In the genomic region with DNA sequence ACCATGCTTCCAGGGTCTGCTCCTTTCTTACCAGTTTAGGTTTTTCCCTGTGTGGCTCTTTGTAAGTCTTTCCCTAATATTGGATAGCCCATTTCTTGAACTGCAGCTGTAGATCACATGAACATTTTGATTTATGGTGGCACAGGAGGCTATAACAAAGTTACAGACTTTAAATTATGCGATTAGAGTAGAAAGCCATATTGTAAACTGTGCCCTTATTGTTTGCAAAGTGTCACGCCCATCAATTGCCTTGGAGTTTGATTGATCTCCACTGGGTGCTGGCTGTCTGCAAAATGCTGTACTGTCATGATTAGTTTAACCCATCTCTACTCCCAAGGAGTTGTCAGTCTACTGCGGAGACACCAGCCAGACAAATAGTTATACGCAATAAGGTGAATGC, we compare ENCODE assay signal across 23 cellular contexts.
A peak's percentile ranks its signal among the peaks of the same experiment; 100 is the strongest.
DNase-seq lines count a peak whose midpoint lies in the region; ATAC-seq and TF ChIP-seq lines count a peak whose summit lies in the region.
"Had no signal": no experiment of that assay in that cellular context is flagged by ENCODE, and none has a peak within 500 bp of the region (broad histone marks: within the 10 kb centered on the region; RNA-seq: fewer than 3 reads in every experiment).

No MANE protein-coding gene starts in this region.

- ATAC-seq in mucosa of descending colon: peak; percentile 91
- ATAC-seq: A549, GM12878, HCT116 had no signal

- no peak for TF ChIP-seq POLR2A in transverse colon (IDR thresholded peaks at IDR 0.05)

- WGBS in transverse colon (ENCODE audit: low coverage in 1 of 2), 2 donors: 63 to 74% methylated on average over 3 to 4 of the region's 4 CpGs

- TF ChIP-seq EP300 in transverse colon (IDR thresholded peaks at IDR 0.05; ENCODE audit: low read depth): no peak

- H3K4me1 ChIP-seq in mucosa of descending colon (ENCODE audit: low read depth) (peaks cover 3% of the 10 kb centered on the region), transverse colon (peaks cover 0 to 8% (median 3%) of the 10 kb centered on the region in 4 donors)
- H3K4me1 ChIP-seq: A549, BE2C had no signal

- H3K9me3 ChIP-seq in mucosa of descending colon: no peaks in the 10 kb centered on the region
- H3K9me3 ChIP-seq in transverse colon: no peaks in the 10 kb centered on the region
- H3K9me3 ChIP-seq: A549; BE2C; BLaER1 treated with 17β-estradiol and CSF1 and Interleukin-3, amounts not matched to agents 10 nM and 100 nM had no signal

- no peak for TF ChIP-seq CTCF in mucosa of descending colon (IDR thresholded peaks at IDR 0.05)
- TF ChIP-seq CTCF in transverse colon (IDR thresholded peaks at IDR 0.05): no peak

- H3K36me3 ChIP-seq in mucosa of descending colon (ENCODE audit: low read depth) (no peaks in the 10 kb centered on the region), transverse colon (no peaks in the 10 kb centered on the region)
- H3K36me3 ChIP-seq: BE2C; BLaER1 treated with 17β-estradiol and CSF1 and Interleukin-3, amounts not matched to agents 10 nM and 100 nM had no signal

- H3K27ac ChIP-seq in transverse colon: no peak overlapping the region
- H3K27ac ChIP-seq: A549; BLaER1 treated with 17β-estradiol and CSF1 and Interleukin-3, amounts not matched to agents 10 nM and 100 nM; GM23248 had no signal

- H3K27me3 ChIP-seq in transverse colon: no peaks in the 10 kb centered on the region
- H3K27me3 ChIP-seq: BE2C; BLaER1 treated with 17β-estradiol and CSF1 and Interleukin-3, amounts not matched to agents 10 nM and 100 nM had no signal

- DNase-seq in NCI-H748 (lab: John Stamatoyannopoulos, UW; ENCODE audit: unreplicated experiment): peak; percentile 40
- DNase-seq in NCI-H748 treated with DMSO at 0.1 percent for 48 hours (lab: John Stamatoyannopoulos, UW): no peak
- peak in 1 of 3 donors; percentile 54 for DNase-seq in mucosa of descending colon
- DNase-seq in transverse colon: peak; percentile 35
- no peak for DNase-seq in NAMALWA (ENCODE audit: low spot score)
- no peak for DNase-seq in retina
- DNase-seq: 8988T; ACHN; AML-193; BE2C; CD4-positive, alpha-beta T cell; CD8-positive, alpha-beta memory T cell; DMS 273 treated with DMSO at 0.1 percent for 48 hours; DMS79; EL; GDM1; GM23248; H9; HFFc6 had no signal

- intact Hi-C loops in mucosa of descending colon (cut with DNase I, micrococcal nuclease) (no loop called here), transverse colon (cut with DNase I; ENCODE audit: low total_unique reads) (no loop called here)

- in situ Hi-C loops in transverse colon (cut with MboI; ENCODE audit: low pct_ligation_motif_present in 1 of 4, low pct_unique_long_range_greater_than_20kb in 1 of 4, low sequenced_read_pairs in 3 of 4): no loop called here

- H3K4me3 ChIP-seq in mucosa of descending colon: no peak overlapping the region
- H3K4me3 ChIP-seq in transverse colon: no peak overlapping the region
- H3K4me3 ChIP-seq: A549; BLaER1 treated with 17β-estradiol and CSF1 and Interleukin-3, amounts not matched to agents 10 nM and 100 nM; GM12878; GM23248 had no signal

Comparison
In these comparisons a context has a peak if more than half of its experiments do, and no peak if none do; other contexts are left out.
1. DNase-seq: peak in NCI-H748 (single experiment) and transverse colon (single experiment); none in NCI-H748 treated with DMSO at 0.1 percent for 48 hours (single experiment), NAMALWA (single experiment) and retina (single experiment).